In the genomic region with DNA sequence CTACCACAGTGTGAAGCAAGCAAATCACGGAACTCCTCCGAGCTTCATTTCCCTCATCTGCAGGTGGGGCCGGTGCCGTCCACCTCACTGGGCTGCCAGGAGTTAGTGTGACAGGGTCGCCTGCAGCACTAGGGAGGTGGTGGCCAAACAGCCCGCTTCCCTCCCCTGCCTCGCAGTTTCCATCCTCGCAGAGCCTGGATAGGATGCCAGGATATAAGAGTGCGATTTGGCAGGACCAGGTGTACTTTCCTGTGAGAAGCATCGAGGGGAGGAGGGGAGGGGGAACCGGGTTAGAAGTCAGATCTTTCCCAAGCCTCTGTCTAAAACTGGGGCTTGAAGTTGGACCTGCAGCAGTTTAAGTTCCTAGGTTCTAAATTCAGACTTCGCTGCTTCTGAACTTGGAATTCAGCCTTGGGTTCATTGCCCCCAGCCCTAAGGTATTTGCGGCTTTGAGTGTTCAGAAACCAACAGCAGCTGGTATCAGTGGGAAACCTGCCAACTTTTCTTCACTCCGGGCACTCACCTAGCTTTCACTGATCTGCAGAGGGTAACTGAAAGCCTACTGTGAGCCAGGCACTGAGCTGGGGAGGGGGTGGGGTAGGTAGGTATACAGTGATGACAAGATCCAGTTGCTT, we compare ENCODE assay signal across 8 cellular contexts. TPM values are rescaled to one million over a fixed set of nuclear protein-coding genes. Genes with fewer than 3 reads are reported as not detected.
DNase-seq lines count a peak whose midpoint lies in the region; ATAC-seq and TF ChIP-seq lines count a peak whose summit lies in the region.

No MANE protein-coding gene starts in this region.

- no TSS peak for BruUV-seq in PC-3 (replicated peaks; lab: Mats Ljungman, UMichigan)

- ATAC-seq in PC-3 (peak; percentile 3), GM21619 (IDR thresholded peaks at IDR 0.05; ENCODE audit: unreplicated experiment) (no peak), HG02588 (IDR thresholded peaks at IDR 0.05; ENCODE audit: unreplicated experiment) (no peak)
- no peak for ATAC-seq in activated naive CD8-positive, alpha-beta T cell treated with anti-CD3 and anti-CD28 coated beads, Interleukin-2, amount 10 ng/mL, durations not matched to agents 7 days and 5 days (ENCODE audit: low read depth)

- peaks cover 18% of the 10 kb centered on the region for H3K4me1 Mint-ChIP-seq in activated naive CD8-positive, alpha-beta T cell treated with anti-CD3 and anti-CD28 coated beads, Interleukin-2, amount 10 ng/mL, durations not matched to agents 7 days and 5 days

- no peaks in the 10 kb centered on the region for H3F3A ChIP-seq in PC-3 (ENCODE audit: low read length, unreplicated experiment)

- intact Hi-C loops in PC-3 (cut with micrococcal nuclease) = loop anchor here (1.0 to 10.0 kb wide), 10 partner anchors 30 to 974 kb away; no protein-coding TSS in a partner anchor

- H3K4me2 ChIP-seq in PC-3 (ENCODE audit: low read length) = peak overlapping the region; percentile 98

- POLR2A ChIA-PET in HEK293T (lab: Yijun Ruan, JAX) (interaction anchor here (1.0 to 2.1 kb wide), 5 partner anchors 10 to 433 kb away, joined by 3 to 10 read pairs (median 3); no protein-coding TSS in a partner anchor), PC-3 (lab: Charles Lee; ENCODE audit: unreplicated experiment) (interaction anchor here (0.7 kb wide), 1 partner anchor 31 kb away, joined by 3 read pairs; no protein-coding TSS in a partner anchor)
- POLR2A ChIA-PET in activated naive CD8-positive, alpha-beta T cell treated with anti-CD3 and anti-CD28 coated beads, Interleukin-2, amount 10 ng/mL, durations not matched to agents 7 days and 5 days (lab: Charles Lee) = interaction anchor here (0.6 to 3.8 kb wide), 11 partner anchors 28 to 974 kb away, joined by 3 to 45 read pairs (median 4); partner anchors contain the start of gene FGGY

- H3K9me3 Mint-ChIP-seq in activated naive CD8-positive, alpha-beta T cell treated with anti-CD3 and anti-CD28 coated beads, Interleukin-2, amount 10 ng/mL, durations not matched to agents 7 days and 5 days = peaks cover 8% of the 10 kb centered on the region

- H3K27ac ChIP-seq in PC-3 (ENCODE audit: low read length) (peak overlapping the region; percentile 84), right atrium auricular region (peak overlapping the region; percentile 99 to 100), rectal smooth muscle tissue (ENCODE audit: low read depth, low read length) (peak overlapping the region; percentile 100)

- H3K36me3 ChIP-seq in PC-3 (ENCODE audit: low read depth, low read length) (peaks cover 7% of the 10 kb centered on the region), right atrium auricular region (peaks cover 11% of the 10 kb centered on the region), rectal smooth muscle tissue (ENCODE audit: control insufficient read depth, insufficient read depth, low read length) (peaks cover 11% of the 10 kb centered on the region)

- peaks cover 31% of the 10 kb centered on the region for H4K20me1 ChIP-seq in PC-3 (ENCODE audit: low read length)

- H3K9me2 ChIP-seq in PC-3 (replicated peaks; ENCODE audit: low read length) = no peaks in the 10 kb centered on the region

- H3K4me3 Mint-ChIP-seq in activated naive CD8-positive, alpha-beta T cell treated with anti-CD3 and anti-CD28 coated beads, Interleukin-2, amount 10 ng/mL, durations not matched to agents 7 days and 5 days = peak overlapping the region; percentile 93

- peak overlapping the region; percentile 76 for H3K4me3 ChIP-seq in PC-3 (ENCODE audit: low read length)
- H3K4me3 ChIP-seq in right atrium auricular region = peak overlapping the region; percentile 71 to 89
- H3K4me3 ChIP-seq in rectal smooth muscle tissue (ENCODE audit: low read length) = peak overlapping the region; percentile 98

- no peak for TF ChIP-seq CTCF in PC-3 (conservative IDR thresholded peaks at IDR 0.05; ENCODE audit: low read depth, low read length)
- peak in 1 of 2 donors; percentile 12 for TF ChIP-seq CTCF in right atrium auricular region (IDR thresholded peaks at IDR 0.05)

- CTCF ChIA-PET in HEK293T (lab: Yijun Ruan, JAX) = interaction anchor here (0.6 to 2.0 kb wide), 5 partner anchors 12 to 1116 kb away, joined by 3 to 5 read pairs (median 3); no protein-coding TSS in a partner anchor
- CTCF ChIA-PET in PC-3 (lab: Charles Lee) = no interaction called here

- H3K9me3 ChIP-seq in PC-3 (ENCODE audit: low read length) (no peaks in the 10 kb centered on the region), right atrium auricular region (no peaks in the 10 kb centered on the region)

- no peaks in the 10 kb centered on the region for H3K27me3 Mint-ChIP-seq in activated naive CD8-positive, alpha-beta T cell treated with anti-CD3 and anti-CD28 coated beads, Interleukin-2, amount 10 ng/mL, durations not matched to agents 7 days and 5 days

- H3K9ac ChIP-seq in PC-3 (ENCODE audit: low read length) (peak overlapping the region; percentile 90), rectal smooth muscle tissue (ENCODE audit: low read length) (peak overlapping the region; percentile 100)

- peaks cover 33% of the 10 kb centered on the region for H3K36me3 Mint-ChIP-seq in activated naive CD8-positive, alpha-beta T cell treated with anti-CD3 and anti-CD28 coated beads, Interleukin-2, amount 10 ng/mL, durations not matched to agents 7 days and 5 days

- H3K4me1 ChIP-seq in PC-3 (ENCODE audit: insufficient read depth, low read length) (peaks cover 18% of the 10 kb centered on the region), right atrium auricular region (peaks cover 0 to 21% of the 10 kb centered on the region in 2 donors), rectal smooth muscle tissue (ENCODE audit: control insufficient read depth, insufficient read depth, low read length) (peaks cover 3% of the 10 kb centered on the region)

- peaks cover 38% of the 10 kb centered on the region for H3K79me2 ChIP-seq in PC-3 (ENCODE audit: low read length)

- H3K27ac Mint-ChIP-seq in activated naive CD8-positive, alpha-beta T cell treated with anti-CD3 and anti-CD28 coated beads, Interleukin-2, amount 10 ng/mL, durations not matched to agents 7 days and 5 days = peak overlapping the region; percentile 99

- peak; percentile 72 for DNase-seq in A172 (ENCODE audit: low spot score)
- peak; percentile 21 for DNase-seq in HEK293T (ENCODE audit: extremely low spot score)
- DNase-seq in PC-3 = peak; percentile 80
- peak; percentile 54 for DNase-seq in activated naive CD8-positive, alpha-beta T cell treated with anti-CD3 and anti-CD28 coated beads, Interleukin-2, amount 10 ng/mL, durations not matched to agents 7 days and 5 days
- DNase-seq in right atrium auricular region (ENCODE audit: low spot score) = no peak

- H3K27me3 ChIP-seq in PC-3 (ENCODE audit: low read length) (no peaks in the 10 kb centered on the region), right atrium auricular region (no peaks in the 10 kb centered on the region), rectal smooth muscle tissue (ENCODE audit: control insufficient read depth, insufficient read depth, low read length) (no peaks in the 10 kb centered on the region)

- H2AFZ ChIP-seq in PC-3 (ENCODE audit: low read length) = peak overlapping the region; percentile 87

TF ChIP-seq in HEK293T, 16 proteins besides CTCF, POLR2A, EP300 and RAD21:
- TF ChIP-seq FOXA1 (IDR thresholded peaks at IDR 0.05) (no peak), HDGF (IDR thresholded peaks at IDR 0.05; ENCODE audit: borderline replicate concordance) (no peak), LEF1 (IDR thresholded peaks at IDR 0.05; ENCODE audit: borderline replicate concordance) (no peak), SP1 (IDR thresholded peaks at IDR 0.05) (no peak), FOXM1 (IDR thresholded peaks at IDR 0.05; ENCODE audit: borderline replicate concordance) (no peak), TARDBP (IDR thresholded peaks at IDR 0.05) (no peak), L3MBTL2 (conservative IDR thresholded peaks at IDR 0.05) (no peak), BHLHE40 (IDR thresholded peaks at IDR 0.05; ENCODE audit: borderline replicate concordance) (no peak), NFRKB (IDR thresholded peaks at IDR 0.05) (no peak), CTBP1 (IDR thresholded peaks at IDR 0.05; ENCODE audit: borderline replicate concordance) (no peak), ELF4 (IDR thresholded peaks at IDR 0.05) (no peak), ZNF384 (IDR thresholded peaks at IDR 0.05) (no peak), ARNT (IDR thresholded peaks at IDR 0.05) (no peak), FOXK2 (IDR thresholded peaks at IDR 0.05) (no peak), SUZ12 (IDR thresholded peaks at IDR 0.05) (no peak)
- TF ChIP-seq, protein P1, sequence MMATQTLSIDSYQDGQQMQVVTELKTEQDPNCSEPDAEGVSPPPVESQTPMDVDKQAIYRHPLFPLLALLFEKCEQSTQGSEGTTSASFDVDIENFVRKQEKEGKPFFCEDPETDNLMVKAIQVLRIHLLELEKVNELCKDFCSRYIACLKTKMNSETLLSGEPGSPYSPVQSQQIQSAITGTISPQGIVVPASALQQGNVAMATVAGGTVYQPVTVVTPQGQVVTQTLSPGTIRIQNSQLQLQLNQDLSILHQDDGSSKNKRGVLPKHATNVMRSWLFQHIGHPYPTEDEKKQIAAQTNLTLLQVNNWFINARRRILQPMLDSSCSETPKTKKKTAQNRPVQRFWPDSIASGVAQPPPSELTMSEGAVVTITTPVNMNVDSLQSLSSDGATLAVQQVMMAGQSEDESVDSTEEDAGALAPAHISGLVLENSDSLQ (IDR thresholded peaks at IDR 0.05) = no peak

RNA-seq across cellular contexts. Expression of gene JUN, which starts 1.7 kb away (rescaled TPM):
- 73.6 and 82.2 TPM in 2 replicates for total RNA-seq in A172 (2014; rRNA removed; shearing (Covaris generic))
- total RNA-seq in PC-3 (2014; rRNA removed) (73.6 and 95.1 TPM in 2 replicates), right atrium auricular region (100 to 1,000 TPM in 1 of 2 donors, 10 to 100 TPM in 1; 74.3 to 199 TPM)
- total RNA-seq in activated naive CD8-positive, alpha-beta T cell treated with anti-CD3 and anti-CD28 coated beads, Interleukin-2, amount 10 ng/mL, durations not matched to agents 7 days and 5 days = 10 to 100 TPM; 73.4 to 75.7 TPM
